ENCODE assay signal across 2 cellular contexts in genomic region chr6:139886396-139886795, GRCh38.
TF ChIP-seq lines count a peak whose summit lies in the region.

No MANE protein-coding gene starts in this region.

TF ChIP-seq in IMR-90, 13 proteins besides CTCF, POLR2A, EP300 and RAD21:
- TF ChIP-seq USF2 (IDR thresholded peaks at IDR 0.05; ENCODE audit: low read depth, low read length) (no peak), FOS (IDR thresholded peaks at IDR 0.05; ENCODE audit: low read depth, low read length) (no peak), SMC3 (IDR thresholded peaks at IDR 0.05; ENCODE audit: low read depth, low read length) (no peak), CEBPB (IDR thresholded peaks at IDR 0.05; ENCODE audit: low read depth, low read length) (no peak), RFX5 (IDR thresholded peaks at IDR 0.05; ENCODE audit: low read depth, low read length) (no peak), RCOR1 (IDR thresholded peaks at IDR 0.05; ENCODE audit: insufficient replicate concordance, low read length) (no peak), CHD1 (IDR thresholded peaks at IDR 0.05; ENCODE audit: low read depth, low read length) (no peak), MXI1 (IDR thresholded peaks at IDR 0.05; ENCODE audit: borderline replicate concordance, low read depth, low read length) (no peak), MAZ (IDR thresholded peaks at IDR 0.05; ENCODE audit: borderline replicate concordance, low read depth, low read length) (no peak), ELK1 (IDR thresholded peaks at IDR 0.05; ENCODE audit: borderline replicate concordance, low read depth, low read length) (no peak), MAFK (IDR thresholded peaks at IDR 0.05; ENCODE audit: low read depth, low read length) (no peak), BHLHE40 (IDR thresholded peaks at IDR 0.05; ENCODE audit: low read depth, low read length) (no peak), NFE2L2 (IDR thresholded peaks at IDR 0.05; ENCODE audit: low read depth, low read length) (no peak)

TF ChIP-seq in H1, 55 proteins besides CTCF, POLR2A, EP300 and RAD21:
- TF ChIP-seq CEBPB (IDR thresholded peaks at IDR 0.05; ENCODE audit: low read depth, low read length) (no peak), KDM1A (IDR thresholded peaks at IDR 0.05; ENCODE audit: borderline replicate concordance, low read length) (peak; percentile 56; the same call in 1 of the 2 replicates), TEAD4 (IDR thresholded peaks at IDR 0.05; ENCODE audit: low read depth, low read length) (peak; percentile 65), SP4 (IDR thresholded peaks at IDR 0.05; ENCODE audit: low read length) (no peak), NRF1 (IDR thresholded peaks at IDR 0.05; ENCODE audit: low read depth, low read length) (no peak), TCF12 (IDR thresholded peaks at IDR 0.05; ENCODE audit: low read depth, low read length) (no peak), ZNF274 (IDR thresholded peaks at IDR 0.05; ENCODE audit: borderline replicate concordance, extremely low read depth, low read length) (no peak)
